8 cellular contexts compared by ENCODE assay signal in genomic region chr3:10322355-10322715, GRCh38. TPM values are rescaled to one million over a fixed set of nuclear protein-coding genes. Genes with fewer than 3 reads are reported as not detected.
DNase-seq lines count a peak whose midpoint lies in the region; ATAC-seq and TF ChIP-seq lines count a peak whose summit lies in the region.

No MANE protein-coding gene starts in this region.

- no peak overlapping the region for H3K27ac ChIP-seq in heart left ventricle

- no peak for ATAC-seq in HG03039 (IDR thresholded peaks at IDR 0.05; ENCODE audit: unreplicated experiment)
- ATAC-seq in HG02938 (IDR thresholded peaks at IDR 0.05; ENCODE audit: unreplicated experiment): no peak
- no peak for ATAC-seq in heart left ventricle
- no peak for ATAC-seq in esophagus mucosa

- peaks cover 0 to 29% (median 19%) of the 10 kb centered on the region in 12 donors for H3K4me1 ChIP-seq in heart left ventricle

- TF ChIP-seq CTCF in AG10803 (conservative IDR thresholded peaks at IDR 0.05; ENCODE audit: low read length) (peak; percentile 35; the same call in 1 of the 2 replicates), GM12864 (IDR thresholded peaks at IDR 0.05; ENCODE audit: low read depth, low read length, missing control alignments) (peak; percentile 64), fibroblast of mammary gland (conservative IDR thresholded peaks at IDR 0.05; ENCODE audit: control insufficient read depth, insufficient read depth, low read depth, low read length) (peak; percentile 37), heart left ventricle (IDR thresholded peaks at IDR 0.05) (peak in 4 of 12 donors; percentile 10 to 29 (median 17))

- intact Hi-C loops in heart left ventricle (cut with DNase I): no loop called here

- no peaks in the 10 kb centered on the region for H3K27me3 ChIP-seq in heart left ventricle

- WGBS in heart left ventricle, 4 donors: 88 to 97% (median 91%) methylated on average over 1 of the region's 1 CpG

- H3K4me3 ChIP-seq in AG10803 (ENCODE audit: low read length): no peak overlapping the region
- H3K4me3 ChIP-seq in GM12864 (ENCODE audit: low read depth, low read length): no peak overlapping the region
- no peak overlapping the region for H3K4me3 ChIP-seq in fibroblast of mammary gland (ENCODE audit: control insufficient read depth, low read depth, low read length)
- no peak overlapping the region for H3K4me3 ChIP-seq in heart left ventricle

- H3K36me3 ChIP-seq in heart left ventricle: peaks cover 0 to 19% (median 15%) of the 10 kb centered on the region in 9 donors

- no peak for TF ChIP-seq POLR2A in heart left ventricle (IDR thresholded peaks at IDR 0.05)

- H3K9me3 ChIP-seq in heart left ventricle: no peaks in the 10 kb centered on the region

- DNase-seq in AG10803 (ENCODE audit: low read depth): no peak
- DNase-seq in GM12864 (ENCODE audit: low read depth): no peak
- peak; percentile 70 for DNase-seq in OCI-M1 (lab: John Stamatoyannopoulos, UW)
- DNase-seq in fibroblast of mammary gland (ENCODE audit: low read depth): no peak
- DNase-seq in heart left ventricle: no peak

RNA-seq across cellular contexts. Expression of gene SEC13, which starts 1.4 kb away (rescaled TPM):
- 10 to 100 TPM; 49.7 to 73.6 (median 56.9) TPM for total RNA-seq in heart left ventricle
- 100 to 1,000 TPM in 1 of 2 donors, 10 to 100 TPM in 1; 49.2 to 164 TPM for polyA plus RNA-seq in heart left ventricle
- 77.4 TPM for total RNA-seq in esophagus mucosa

RNA-seq across cellular contexts. Expression of gene GHRL, which starts 29.6 kb away (rescaled TPM):
- total RNA-seq in heart left ventricle: 1 to 10 TPM in 1 of 9 donors, under 1 TPM in 2, not detected in 6; 0.42 to 2.1 (median 0.75) TPM
- under 1 TPM; 0.18 to 0.61 TPM for polyA plus RNA-seq in heart left ventricle
- 0.76 TPM for total RNA-seq in esophagus mucosa
